In the genomic region with DNA sequence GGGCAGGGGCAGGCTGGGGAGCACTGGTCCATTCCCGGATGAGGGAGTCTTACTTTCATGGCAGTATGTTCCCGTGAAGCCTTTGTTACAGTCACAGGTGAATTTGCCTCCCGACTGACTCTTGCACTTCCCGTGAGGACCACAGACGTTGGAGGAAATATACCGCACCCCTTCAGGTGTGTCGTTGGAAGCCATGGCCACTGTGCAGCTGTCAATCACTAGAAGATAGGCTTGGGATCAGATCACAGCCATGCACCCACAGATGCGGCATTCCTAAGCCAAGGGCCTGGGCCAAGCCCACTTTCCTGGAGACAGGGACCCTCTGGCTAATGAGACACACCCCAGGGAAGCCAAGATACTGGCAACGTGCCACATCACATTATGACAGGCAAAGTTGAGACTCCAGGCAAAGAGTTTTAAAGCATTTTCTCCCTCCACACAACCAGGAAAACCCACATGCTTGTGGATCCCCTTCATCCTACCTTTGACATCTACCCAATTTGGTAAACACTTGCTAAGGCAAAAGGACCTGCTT, we compare ENCODE assay signal across 22 cellular contexts. TPM values are rescaled to one million over a fixed set of nuclear protein-coding genes. Genes with fewer than 3 reads are reported as not detected.
A peak's percentile ranks its signal among the peaks of the same experiment; 100 is the strongest.
DNase-seq lines count a peak whose midpoint lies in the region; TF ChIP-seq lines count a peak whose summit lies in the region.
"Had no signal": no experiment of that assay in that cellular context is flagged by ENCODE, and none has a peak within 500 bp of the region (broad histone marks: within the 10 kb centered on the region; RNA-seq: fewer than 3 reads in every experiment).

No MANE protein-coding gene starts in this region.

- H3K23ac ChIP-seq in trophoblast cell (ENCODE audit: low read length), result no peak overlapping the region
- H3K23ac ChIP-seq in neuronal stem cell (ENCODE audit: low read depth, low read length, poor library complexity), result no peak overlapping the region

- H2AFZ ChIP-seq in trophoblast cell (ENCODE audit: insufficient read depth, low read length, poor library complexity), result no peak overlapping the region
- no peak overlapping the region for H2AFZ ChIP-seq in neuronal stem cell (ENCODE audit: low read length)
- H2AFZ ChIP-seq: neural progenitor cell had no signal

- H3K27ac ChIP-seq in cardiac muscle cell (peak overlapping the region; percentile 73), coronary artery (peak overlapping the region; percentile 88 to 95), trophoblast cell (ENCODE audit: low read depth, low read length) (no peak overlapping the region), vagina (peak overlapping the region; percentile 61), neuronal stem cell (replicated peaks; ENCODE audit: low read length) (no peak overlapping the region)
- H3K27ac ChIP-seq: adrenal gland, neural progenitor cell, SJCRH30 had no signal

- H3K4me1 ChIP-seq in cardiac muscle cell (ENCODE audit: low read depth), result peaks cover 27% of the 10 kb centered on the region
- H3K4me1 ChIP-seq in trophoblast cell (ENCODE audit: control insufficient read depth in 1 of 2, insufficient read depth in 2 of 2, low read length in 2 of 2), result peaks cover 39 to 41% of the 10 kb centered on the region in 2 experiments
- peaks cover 37% of the 10 kb centered on the region for H3K4me1 ChIP-seq in vagina
- peaks cover 18 to 40% of the 10 kb centered on the region in 2 donors for H3K4me1 ChIP-seq in neuronal stem cell (ENCODE audit: control insufficient read depth in 2 of 2, insufficient read depth in 1 of 2, low read depth in 1 of 2, low read length in 2 of 2)

- no peak overlapping the region for H3K4ac ChIP-seq in trophoblast cell (ENCODE audit: low read depth, low read length)
- no peak overlapping the region for H3K4ac ChIP-seq in neuronal stem cell (ENCODE audit: low read length)

- peak overlapping the region; percentile 59 for H3K18ac ChIP-seq in trophoblast cell (ENCODE audit: low read length)
- no peak overlapping the region for H3K18ac ChIP-seq in neuronal stem cell (ENCODE audit: low read length)

- H3K79me1 ChIP-seq in trophoblast cell (ENCODE audit: low read length), result peaks cover 16% of the 10 kb centered on the region
- H3K79me1 ChIP-seq in neuronal stem cell (ENCODE audit: low read depth, low read length), result peaks cover 3% of the 10 kb centered on the region

- H4K8ac ChIP-seq in trophoblast cell (ENCODE audit: low read depth, low read length) (peak overlapping the region; percentile 51), neuronal stem cell (ENCODE audit: low read depth, low read length) (no peak overlapping the region)

- H4K91ac ChIP-seq in trophoblast cell (ENCODE audit: low read depth, low read length) (peak overlapping the region; percentile 55), neuronal stem cell (ENCODE audit: low read depth, low read length, poor library complexity) (no peak overlapping the region)

- peak overlapping the region; percentile 40 for H2BK120ac ChIP-seq in trophoblast cell (ENCODE audit: insufficient read depth, low read length, poor library complexity)
- H2BK120ac ChIP-seq in neuronal stem cell (ENCODE audit: low read depth, low read length), result no peak overlapping the region

- H3K27me3 ChIP-seq in cardiac muscle cell, result no peaks in the 10 kb centered on the region
- H3K27me3 ChIP-seq in trophoblast cell (ENCODE audit: insufficient read depth, low read length), result no peaks in the 10 kb centered on the region
- no peaks in the 10 kb centered on the region for H3K27me3 ChIP-seq in vagina
- no peaks in the 10 kb centered on the region for H3K27me3 ChIP-seq in neuronal stem cell (ENCODE audit: control insufficient read depth in 3 of 3, insufficient read depth in 3 of 3, low read depth in 1 of 3, low read length in 3 of 3)
- H3K27me3 ChIP-seq: adrenal gland, neural progenitor cell, SJCRH30 had no signal

- no CpG with 5 or more reads among the region's 9 CpGs for WGBS in trophoblast cell (ENCODE audit: extremely low coverage, insufficient coverage, insufficient read length)
- no CpG with 5 or more reads among the region's 9 CpGs for WGBS in neuronal stem cell (ENCODE audit: extremely low coverage in 2 of 2, insufficient read length in 2 of 2, insufficient replicate concordance in 1 of 2), 2 donors

- H2BK5ac ChIP-seq in trophoblast cell (ENCODE audit: low read depth, low read length, poor library complexity) (peak overlapping the region; percentile 13), neuronal stem cell (ENCODE audit: low read length) (no peak overlapping the region)

- H2AK5ac ChIP-seq in trophoblast cell (ENCODE audit: low read length), result peak overlapping the region; percentile 66
- no peak overlapping the region for H2AK5ac ChIP-seq in neuronal stem cell (ENCODE audit: low read depth, low read length)

- intact Hi-C loops in cardiac septum (cut with DNase I), result no loop called here
- intact Hi-C loops in vagina (cut with DNase I), result no loop called here

- DNase-seq in cardiac muscle cell (ENCODE audit: low read depth in 1 of 2, low spot score in 1 of 2), result no peak
- DNase-seq in cardiac septum (ENCODE audit: low spot score), result no peak
- DNase-seq in coronary artery (ENCODE audit: low spot score), result peak; percentile 69
- DNase-seq in trophoblast cell, result no peak
- DNase-seq in vagina (ENCODE audit: extremely low spot score in 2 of 2), result no peak
- no peak for DNase-seq in HUDEP-2 (lab: John Stamatoyannopoulos, UW; ENCODE audit: unreplicated experiment in 76 of 76)
- no peak for DNase-seq in Ammon's horn (ENCODE audit: low spot score)
- no peak for DNase-seq in neuronal stem cell (ENCODE audit: low spot score)
- DNase-seq: 8988T; activated CD4-positive, alpha-beta T cell treated with anti-CD3 and anti-CD28 coated beads, Interleukin-2, amount 50 U/mL, for 4 hours; activated CD4-positive, CD25-positive, alpha-beta regulatory T cell; CD4-positive, alpha-beta T cell; KG1; MM.1S; NCI-H2029 treated with DMSO at 0.1 percent for 48 hours; NCI-H226; posterior cingulate gyrus; T-cell had no signal

- H2BK15ac ChIP-seq in neuronal stem cell (ENCODE audit: low read length), result no peak overlapping the region

- H3K14ac ChIP-seq in trophoblast cell (ENCODE audit: low read length) (peak overlapping the region; percentile 58), neuronal stem cell (ENCODE audit: low read length) (no peak overlapping the region)

- TF ChIP-seq POLR2A in vagina (IDR thresholded peaks at IDR 0.05), result no peak

- H3K4me2 ChIP-seq in trophoblast cell (ENCODE audit: low read length) (no peak overlapping the region), neuronal stem cell (ENCODE audit: insufficient read depth, low read length, poor library complexity, severe bottlenecking) (no peak overlapping the region)
- H3K4me2 ChIP-seq: neural progenitor cell had no signal

- peaks cover 75% of the 10 kb centered on the region for H3K36me3 ChIP-seq in cardiac muscle cell
- peaks cover 54 to 88% of the 10 kb centered on the region in 2 experiments for H3K36me3 ChIP-seq in trophoblast cell (ENCODE audit: control insufficient read depth in 1 of 2, insufficient read depth in 2 of 2, low read length in 2 of 2)
- peaks cover 0 to 99% of the 10 kb centered on the region in 2 donors for H3K36me3 ChIP-seq in vagina
- peaks cover 88 to 98% of the 10 kb centered on the region in 2 donors for H3K36me3 ChIP-seq in neuronal stem cell (replicated peaks in 1 of 2; ENCODE audit: control insufficient read depth in 2 of 2, insufficient read depth in 2 of 2, low read length in 2 of 2)

- H2BK12ac ChIP-seq in trophoblast cell (ENCODE audit: low read length) (peak overlapping the region; percentile 65), neuronal stem cell (ENCODE audit: low read length) (no peak overlapping the region)

- H3K4me3 ChIP-seq in cardiac muscle cell (no peak overlapping the region), coronary artery (no peak overlapping the region), trophoblast cell (ENCODE audit: low read depth, low read length) (no peak overlapping the region), vagina (no peak overlapping the region), neuronal stem cell (ENCODE audit: low read length in 2 of 2) (no peak overlapping the region)
- H3K4me3 ChIP-seq: adrenal gland, lung, neural progenitor cell, SJCRH30 had no signal

- H3K9ac ChIP-seq in trophoblast cell (ENCODE audit: low read length) (no peak overlapping the region), neuronal stem cell (ENCODE audit: low read depth, low read length, poor library complexity) (no peak overlapping the region)
- H3K9ac ChIP-seq: neural progenitor cell had no signal

- no peak for TF ChIP-seq CTCF in cardiac muscle cell (IDR thresholded peaks at IDR 0.05; ENCODE audit: low read depth, low read length)
- TF ChIP-seq CTCF in coronary artery (IDR thresholded peaks at IDR 0.05), result no peak
- TF ChIP-seq CTCF in vagina (IDR thresholded peaks at IDR 0.05), result no peak

- H3K9me3 ChIP-seq in cardiac muscle cell (ENCODE audit: low read depth) (no peaks in the 10 kb centered on the region), trophoblast cell (ENCODE audit: insufficient read depth, low read depth, low read length) (no peaks in the 10 kb centered on the region), vagina (no peaks in the 10 kb centered on the region), neuronal stem cell (replicated peaks in 1 of 2; ENCODE audit: control insufficient read depth in 2 of 2, insufficient read depth in 1 of 2, low read depth in 1 of 2, low read length in 2 of 2) (no peaks in the 10 kb centered on the region)
- H3K9me3 ChIP-seq: adrenal gland, SJCRH30 had no signal

- H4K12ac ChIP-seq in trophoblast cell (ENCODE audit: low read depth, low read length), result no peak overlapping the region

- H3K79me2 ChIP-seq in trophoblast cell (ENCODE audit: control insufficient read depth, insufficient read depth, low read length, poor library complexity), result peaks cover 2% of the 10 kb centered on the region

RNA-seq across cellular contexts. Expression of a gene that starts 26.8 kb away (rescaled TPM):
- total RNA-seq in cardiac muscle cell (45.3 and 53.2 TPM in 2 replicates), cardiac septum (42.1 TPM), vagina (185 TPM)
- polyA plus RNA-seq in cardiac muscle cell, result 18.3 and 21.3 TPM in 2 replicates
- polyA plus RNA-seq in trophoblast cell (2013), result 34.3 and 36.3 TPM in 2 replicates
- 64.8 TPM for polyA plus RNA-seq in neuronal stem cell (2013, experiment 1 of 2)
- 65.6 TPM for polyA plus RNA-seq in neuronal stem cell (2013, experiment 2 of 2)

Comparison
In these comparisons a context has a peak if more than half of its experiments do, and no peak if none do; other contexts are left out.
1. H3K27ac ChIP-seq: peak in cardiac muscle cell (single experiment), coronary artery (2 of 2) and vagina (single experiment); none in trophoblast cell (single experiment) and neuronal stem cell (single experiment).